Comparison of ENCODE assay signal across 1 cellular context in the genomic region with DNA sequence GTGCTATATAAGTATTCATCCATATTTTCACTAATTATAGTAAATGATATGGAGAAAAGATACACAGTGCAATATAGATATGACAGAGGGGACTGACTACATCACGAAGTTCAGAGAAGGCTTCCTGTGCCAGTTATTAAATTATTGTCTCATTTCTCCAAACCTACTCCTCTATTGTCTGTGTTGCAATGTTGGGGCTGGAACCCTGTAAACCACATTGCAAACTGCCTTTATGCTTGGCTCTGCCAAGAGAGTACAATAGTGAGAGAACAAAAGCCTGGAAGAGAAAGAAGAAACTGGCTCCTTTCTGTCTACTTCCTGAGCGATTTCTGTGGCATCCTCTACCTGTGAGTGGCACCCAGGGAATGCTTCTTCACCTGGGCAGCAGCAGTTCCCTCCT.
TF ChIP-seq lines count a peak whose summit lies in the region.

No MANE protein-coding gene starts in this region.

TF ChIP-seq in WTC11, 78 proteins besides CTCF, POLR2A, EP300 and RAD21 (continued from another document):
- TF ChIP-seq, protein P1, sequence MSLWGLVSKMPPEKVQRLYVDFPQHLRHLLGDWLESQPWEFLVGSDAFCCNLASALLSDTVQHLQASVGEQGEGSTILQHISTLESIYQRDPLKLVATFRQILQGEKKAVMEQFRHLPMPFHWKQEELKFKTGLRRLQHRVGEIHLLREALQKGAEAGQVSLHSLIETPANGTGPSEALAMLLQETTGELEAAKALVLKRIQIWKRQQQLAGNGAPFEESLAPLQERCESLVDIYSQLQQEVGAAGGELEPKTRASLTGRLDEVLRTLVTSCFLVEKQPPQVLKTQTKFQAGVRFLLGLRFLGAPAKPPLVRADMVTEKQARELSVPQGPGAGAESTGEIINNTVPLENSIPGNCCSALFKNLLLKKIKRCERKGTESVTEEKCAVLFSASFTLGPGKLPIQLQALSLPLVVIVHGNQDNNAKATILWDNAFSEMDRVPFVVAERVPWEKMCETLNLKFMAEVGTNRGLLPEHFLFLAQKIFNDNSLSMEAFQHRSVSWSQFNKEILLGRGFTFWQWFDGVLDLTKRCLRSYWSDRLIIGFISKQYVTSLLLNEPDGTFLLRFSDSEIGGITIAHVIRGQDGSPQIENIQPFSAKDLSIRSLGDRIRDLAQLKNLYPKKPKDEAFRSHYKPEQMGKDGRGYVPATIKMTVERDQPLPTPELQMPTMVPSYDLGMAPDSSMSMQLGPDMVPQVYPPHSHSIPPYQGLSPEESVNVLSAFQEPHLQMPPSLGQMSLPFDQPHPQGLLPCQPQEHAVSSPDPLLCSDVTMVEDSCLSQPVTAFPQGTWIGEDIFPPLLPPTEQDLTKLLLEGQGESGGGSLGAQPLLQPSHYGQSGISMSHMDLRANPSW (CRISPR knock-in tag; conservative IDR thresholded peaks at IDR 0.05; ENCODE audit: low read depth) = no peak
- TF ChIP-seq TCF7 (CRISPR knock-in tag; IDR thresholded peaks at IDR 0.05; ENCODE audit: low read depth) (no peak), ZNF671 (CRISPR knock-in tag; IDR thresholded peaks at IDR 0.05) (no peak), ZNF263 (CRISPR knock-in tag; IDR thresholded peaks at IDR 0.05; ENCODE audit: low read depth) (no peak), NR2C2 (CRISPR knock-in tag; IDR thresholded peaks at IDR 0.05) (no peak), OVOL2 (CRISPR knock-in tag; IDR thresholded peaks at IDR 0.05; ENCODE audit: borderline replicate concordance) (no peak), SP1 (CRISPR knock-in tag; conservative IDR thresholded peaks at IDR 0.05) (no peak), ZBTB21 (CRISPR knock-in tag; IDR thresholded peaks at IDR 0.05; ENCODE audit: borderline replicate concordance) (no peak), KAT7 (CRISPR knock-in tag; IDR thresholded peaks at IDR 0.05; ENCODE audit: borderline replicate concordance) (no peak)
